ENCODE assay signal across 8 cellular contexts in the genomic region with DNA sequence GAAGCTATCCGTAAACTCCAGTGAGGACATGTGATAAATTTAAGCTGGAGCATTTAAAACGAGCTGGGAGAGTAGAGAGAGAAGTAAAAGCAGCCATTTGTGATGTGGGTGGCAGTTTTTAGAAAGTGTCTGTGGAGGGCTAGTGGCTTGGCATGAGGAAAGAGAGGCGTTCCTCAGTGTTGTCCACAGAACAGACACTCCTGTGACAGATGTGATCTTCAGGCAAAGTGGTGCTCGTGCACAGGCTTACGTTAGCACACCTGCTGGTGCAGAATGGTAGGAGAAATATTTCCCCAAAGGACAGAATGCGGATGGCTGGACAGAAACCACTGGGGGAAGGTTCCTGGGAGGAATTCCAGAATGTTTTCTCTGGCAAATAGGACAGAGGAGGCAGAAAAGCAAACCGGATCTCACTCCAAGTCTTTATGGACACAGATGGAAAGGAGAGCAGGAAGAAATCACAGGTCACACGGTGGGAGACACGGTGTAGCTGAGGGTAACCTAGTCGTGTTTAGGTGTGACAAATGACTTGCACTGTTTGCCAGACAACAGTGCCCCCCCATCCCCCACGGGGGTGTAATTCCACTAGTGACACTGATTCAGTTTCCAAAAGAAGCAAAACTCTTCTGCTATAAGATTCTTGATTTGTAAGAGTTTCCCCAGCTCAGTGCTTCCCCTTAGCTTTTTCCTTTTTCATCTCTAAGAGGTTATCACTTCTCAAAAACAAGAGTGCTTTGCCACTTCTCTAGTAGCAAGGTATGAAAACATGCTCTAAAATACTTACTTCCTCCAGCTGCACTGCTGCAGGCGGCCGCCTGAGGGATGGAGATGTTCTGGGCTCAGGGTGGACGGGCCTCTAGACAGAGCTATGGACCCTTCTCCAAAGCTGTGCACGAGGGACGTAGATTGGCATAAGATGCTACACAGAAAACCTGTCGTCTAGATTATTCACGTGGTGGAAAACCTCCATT.
DNase-seq lines count a peak whose midpoint lies in the region; ATAC-seq and TF ChIP-seq lines count a peak whose summit lies in the region.

No MANE protein-coding gene starts in this region.

- peaks cover 9 to 14% of the 10 kb centered on the region in 2 donors for H3K4me1 ChIP-seq in duodenal mucosa (ENCODE audit: control insufficient read depth in 1 of 2, insufficient read depth in 2 of 2, low read length in 2 of 2)

- DNase-seq in GM12864 (ENCODE audit: low read depth) (peak; percentile 66), retina (no peak), DMS153 (lab: John Stamatoyannopoulos, UW) (no peak)
- no peak for DNase-seq in activated T-helper 1 cell treated with anti-CD3 and anti-CD28 coated beads, Interleukin-12 subunit alpha, Interleukin-12 subunit beta, Interleukin-2, Interleukin-4 antibody, amounts not matched to agents 30 ng/mL and 10 ng/mL and 1 ng/mL, durations not matched to agents 14 hours and 24 hours and 36 hours (ENCODE audit: low spot score)
- DNase-seq in activated CD4-positive, alpha-beta T cell treated with anti-CD3 and anti-CD28 coated beads, Interleukin-2, amount 10 ng/mL, durations not matched to agents 24 days and 14 days = no peak

- no peaks in the 10 kb centered on the region for H3K36me3 ChIP-seq in duodenal mucosa (ENCODE audit: control insufficient read depth in 1 of 2, insufficient read depth in 2 of 2, low read length in 2 of 2)

- no peaks in the 10 kb centered on the region for H3K9me3 ChIP-seq in duodenal mucosa (ENCODE audit: control insufficient read depth in 1 of 2, low read length in 2 of 2)

- ATAC-seq in GM19438 (IDR thresholded peaks at IDR 0.05; ENCODE audit: low read depth, unreplicated experiment) = peak; percentile 43
- peak; percentile 53 for ATAC-seq in HG03135 (IDR thresholded peaks at IDR 0.05; ENCODE audit: unreplicated experiment)

- no peak overlapping the region for H3K9ac ChIP-seq in duodenal mucosa (ENCODE audit: low read depth in 1 of 2, low read length in 2 of 2)

- no peaks in the 10 kb centered on the region for H3K27me3 ChIP-seq in duodenal mucosa (ENCODE audit: control insufficient read depth in 1 of 2, insufficient read depth in 2 of 2, low read length in 2 of 2)

- H3K4me3 ChIP-seq in GM12864 (ENCODE audit: low read depth, low read length) = no peak overlapping the region
- H3K4me3 ChIP-seq in duodenal mucosa (ENCODE audit: low read depth in 1 of 2, low read length in 2 of 2) = no peak overlapping the region

- no peaks in the 10 kb centered on the region for H3K36me3 Mint-ChIP-seq in activated T-helper 1 cell treated with anti-CD3 and anti-CD28 coated beads, Interleukin-12 subunit alpha, Interleukin-12 subunit beta, Interleukin-2, Interleukin-4 antibody, amounts not matched to agents 30 ng/mL and 10 ng/mL and 1 ng/mL, durations not matched to agents 14 hours and 24 hours and 36 hours (ENCODE audit: low read depth)
- no peaks in the 10 kb centered on the region for H3K36me3 Mint-ChIP-seq in activated CD4-positive, alpha-beta T cell treated with anti-CD3 and anti-CD28 coated beads, Interleukin-2, amount 10 ng/mL, durations not matched to agents 24 days and 14 days (ENCODE audit: low read depth)

- H3K27me3 Mint-ChIP-seq in activated T-helper 1 cell treated with anti-CD3 and anti-CD28 coated beads, Interleukin-12 subunit alpha, Interleukin-12 subunit beta, Interleukin-2, Interleukin-4 antibody, amounts not matched to agents 30 ng/mL and 10 ng/mL and 1 ng/mL, durations not matched to agents 14 hours and 24 hours and 36 hours (ENCODE audit: insufficient read depth) = peaks cover 3% of the 10 kb centered on the region
- H3K27me3 Mint-ChIP-seq in activated CD4-positive, alpha-beta T cell treated with anti-CD3 and anti-CD28 coated beads, Interleukin-2, amount 10 ng/mL, durations not matched to agents 24 days and 14 days = peaks cover 3% of the 10 kb centered on the region

- no peaks in the 10 kb centered on the region for H3K9me3 Mint-ChIP-seq in activated T-helper 1 cell treated with anti-CD3 and anti-CD28 coated beads, Interleukin-12 subunit alpha, Interleukin-12 subunit beta, Interleukin-2, Interleukin-4 antibody, amounts not matched to agents 30 ng/mL and 10 ng/mL and 1 ng/mL, durations not matched to agents 14 hours and 24 hours and 36 hours
- H3K9me3 Mint-ChIP-seq in activated CD4-positive, alpha-beta T cell treated with anti-CD3 and anti-CD28 coated beads, Interleukin-2, amount 10 ng/mL, durations not matched to agents 24 days and 14 days = no peaks in the 10 kb centered on the region

- H3K4me3 Mint-ChIP-seq in activated T-helper 1 cell treated with anti-CD3 and anti-CD28 coated beads, Interleukin-12 subunit alpha, Interleukin-12 subunit beta, Interleukin-2, Interleukin-4 antibody, amounts not matched to agents 30 ng/mL and 10 ng/mL and 1 ng/mL, durations not matched to agents 14 hours and 24 hours and 36 hours = no peak overlapping the region
- no peak overlapping the region for H3K4me3 Mint-ChIP-seq in activated CD4-positive, alpha-beta T cell treated with anti-CD3 and anti-CD28 coated beads, Interleukin-2, amount 10 ng/mL, durations not matched to agents 24 days and 14 days

- H3K4me1 Mint-ChIP-seq in activated T-helper 1 cell treated with anti-CD3 and anti-CD28 coated beads, Interleukin-12 subunit alpha, Interleukin-12 subunit beta, Interleukin-2, Interleukin-4 antibody, amounts not matched to agents 30 ng/mL and 10 ng/mL and 1 ng/mL, durations not matched to agents 14 hours and 24 hours and 36 hours (ENCODE audit: low read depth) = no peaks in the 10 kb centered on the region
- H3K4me1 Mint-ChIP-seq in activated CD4-positive, alpha-beta T cell treated with anti-CD3 and anti-CD28 coated beads, Interleukin-2, amount 10 ng/mL, durations not matched to agents 24 days and 14 days = no peaks in the 10 kb centered on the region

- peak overlapping the region; percentile 5 for H3K27ac ChIP-seq in duodenal mucosa (ENCODE audit: low read depth, low read length)

- no peak overlapping the region for H3K27ac Mint-ChIP-seq in activated T-helper 1 cell treated with anti-CD3 and anti-CD28 coated beads, Interleukin-12 subunit alpha, Interleukin-12 subunit beta, Interleukin-2, Interleukin-4 antibody, amounts not matched to agents 30 ng/mL and 10 ng/mL and 1 ng/mL, durations not matched to agents 14 hours and 24 hours and 36 hours
- no peak overlapping the region for H3K27ac Mint-ChIP-seq in activated CD4-positive, alpha-beta T cell treated with anti-CD3 and anti-CD28 coated beads, Interleukin-2, amount 10 ng/mL, durations not matched to agents 24 days and 14 days

- intact Hi-C loops in activated T-helper 1 cell treated with anti-CD3 and anti-CD28 coated beads, Interleukin-12 subunit alpha, Interleukin-12 subunit beta, Interleukin-2, Interleukin-4 antibody, amounts not matched to agents 30 ng/mL and 10 ng/mL and 1 ng/mL, durations not matched to agents 14 hours and 24 hours and 36 hours (cut with micrococcal nuclease) = no loop called here
- intact Hi-C loops in activated CD4-positive, alpha-beta T cell treated with anti-CD3 and anti-CD28 coated beads, Interleukin-2, amount 10 ng/mL, durations not matched to agents 24 days and 14 days (cut with micrococcal nuclease) = no loop called here

- peak; percentile 63 for TF ChIP-seq CTCF in GM12864 (IDR thresholded peaks at IDR 0.05; ENCODE audit: low read depth, low read length, missing control alignments)
